8 cellular contexts compared by ENCODE assay signal in the genomic region with DNA sequence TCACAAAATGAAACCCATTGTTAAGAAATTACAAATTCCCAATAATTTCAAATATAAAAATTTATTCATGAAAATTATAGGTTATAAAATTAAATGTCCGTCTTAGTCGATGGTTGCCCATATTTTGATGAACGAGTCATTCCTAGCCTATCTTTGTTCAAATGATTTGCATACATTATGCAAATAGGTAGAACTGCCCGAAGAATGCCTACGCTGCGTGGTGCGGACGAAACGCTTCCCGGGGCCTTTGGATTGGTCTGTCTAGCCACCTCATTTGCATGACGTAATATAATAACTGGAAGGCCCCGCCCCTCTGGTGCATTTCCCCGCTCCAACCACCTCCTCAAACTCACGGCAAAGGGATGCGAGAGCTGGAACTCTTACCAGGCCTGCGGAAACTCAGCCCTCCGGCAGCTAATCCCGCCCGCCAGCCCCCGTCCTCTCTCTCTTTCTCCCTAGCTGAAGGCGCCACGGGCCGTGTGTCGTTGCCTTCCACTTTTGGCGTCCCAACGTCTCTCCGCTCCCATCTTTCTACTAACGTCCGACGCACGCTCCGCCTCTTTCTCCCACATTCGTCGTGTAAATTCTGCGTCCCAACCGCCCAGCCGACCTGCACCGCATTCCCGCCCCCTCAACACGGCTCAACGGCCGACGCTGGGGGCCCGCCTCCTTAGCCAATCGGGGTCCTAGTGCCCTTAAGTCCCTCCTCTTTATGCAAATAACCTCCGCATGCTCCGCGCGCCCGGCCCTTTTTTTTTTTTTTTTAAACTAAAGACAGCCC. TPM values are rescaled to one million over a fixed set of nuclear protein-coding genes. Genes with fewer than 3 reads are reported as not detected.
A peak's percentile ranks its signal among the peaks of the same experiment; 100 is the strongest.
DNase-seq lines count a peak whose midpoint lies in the region; ATAC-seq and TF ChIP-seq lines count a peak whose summit lies in the region.

No MANE protein-coding gene starts in this region.

- H3K4me1 Mint-ChIP-seq in activated naive CD8-positive, alpha-beta T cell treated with anti-CD3 and anti-CD28 coated beads, Interleukin-2, amount 10 ng/mL, durations not matched to agents 7 days and 5 days = peaks cover 40% of the 10 kb centered on the region

- DNase-seq in GM12864 (ENCODE audit: low read depth) (peak; percentile 97), NCI-H1105 treated with DMSO at 0.1 percent for 48 hours (lab: John Stamatoyannopoulos, UW) (peak; percentile 99), SKM-1 treated with dmso at 0.1 percent for 144 hours (lab: John Stamatoyannopoulos, UW; ENCODE audit: unreplicated experiment) (peak; percentile 98), head of caudate nucleus (peak; percentile 90 to 99 (median 97)), osteoblast (ENCODE audit: insufficient read length, low spot score, missing footprints) (peak; percentile 98), thoracic aorta (ENCODE audit: low spot score) (peak; percentile 95)
- peak; percentile 94 for DNase-seq in activated naive CD8-positive, alpha-beta T cell treated with anti-CD3 and anti-CD28 coated beads, Interleukin-2, amount 10 ng/mL, durations not matched to agents 7 days and 5 days

- H3K4me3 ChIP-seq in GM12864 (ENCODE audit: low read depth, low read length) (peak overlapping the region; percentile 85), osteoblast (ENCODE audit: insufficient read depth, low read length) (peak overlapping the region; percentile 99), thoracic aorta (peak overlapping the region; percentile 96)

- H3K9me3 Mint-ChIP-seq in activated naive CD8-positive, alpha-beta T cell treated with anti-CD3 and anti-CD28 coated beads, Interleukin-2, amount 10 ng/mL, durations not matched to agents 7 days and 5 days = no peaks in the 10 kb centered on the region

- ATAC-seq in HG02678 (IDR thresholded peaks at IDR 0.05; ENCODE audit: unreplicated experiment) (peak; percentile 86), thoracic aorta (ENCODE audit: insufficient number of reproducible peaks, low FRiP score, low read depth) (peak; percentile 92)
- peak; percentile 88 for ATAC-seq in activated naive CD8-positive, alpha-beta T cell treated with anti-CD3 and anti-CD28 coated beads, Interleukin-2, amount 10 ng/mL, durations not matched to agents 7 days and 5 days (ENCODE audit: low read depth)

- H3K27ac ChIP-seq in osteoblast (ENCODE audit: low read depth, low read length) (peak overlapping the region; percentile 99), thoracic aorta (peak overlapping the region; percentile 96 to 97)

- no peaks in the 10 kb centered on the region for H3K27me3 Mint-ChIP-seq in activated naive CD8-positive, alpha-beta T cell treated with anti-CD3 and anti-CD28 coated beads, Interleukin-2, amount 10 ng/mL, durations not matched to agents 7 days and 5 days

- peaks cover 43% of the 10 kb centered on the region for H3K79me2 ChIP-seq in osteoblast (ENCODE audit: insufficient read depth, low read length)

- no peak for TF ChIP-seq CTCF in GM12864 (IDR thresholded peaks at IDR 0.05; ENCODE audit: low read depth, low read length, missing control alignments)
- TF ChIP-seq CTCF in osteoblast (IDR thresholded peaks at IDR 0.05; ENCODE audit: extremely low read depth, low read depth, low read length) = no peak
- no peak for TF ChIP-seq CTCF in thoracic aorta (IDR thresholded peaks at IDR 0.05)

- intact Hi-C loops in head of caudate nucleus (cut with DNase I) = loop anchor here (5.0 kb wide), 2 partner anchors 47 to 78 kb away; a partner anchor contains a TSS

- H2AFZ ChIP-seq in osteoblast (ENCODE audit: low read length) = peak overlapping the region; percentile 96

- no peaks in the 10 kb centered on the region for H3K9me3 ChIP-seq in osteoblast (ENCODE audit: low read depth, low read length)
- no peaks in the 10 kb centered on the region for H3K9me3 ChIP-seq in thoracic aorta

- peaks cover 22% of the 10 kb centered on the region for H3K36me3 Mint-ChIP-seq in activated naive CD8-positive, alpha-beta T cell treated with anti-CD3 and anti-CD28 coated beads, Interleukin-2, amount 10 ng/mL, durations not matched to agents 7 days and 5 days

- H3K27ac Mint-ChIP-seq in activated naive CD8-positive, alpha-beta T cell treated with anti-CD3 and anti-CD28 coated beads, Interleukin-2, amount 10 ng/mL, durations not matched to agents 7 days and 5 days = peak overlapping the region; percentile 96

- peak overlapping the region; percentile 91 for H3K4me3 Mint-ChIP-seq in activated naive CD8-positive, alpha-beta T cell treated with anti-CD3 and anti-CD28 coated beads, Interleukin-2, amount 10 ng/mL, durations not matched to agents 7 days and 5 days

- H3K4me1 ChIP-seq in osteoblast (ENCODE audit: insufficient read depth, low read length) (peaks cover 18% of the 10 kb centered on the region), thoracic aorta (ENCODE audit: control insufficient read depth in 1 of 2, low read depth in 2 of 2) (peaks cover 6 to 20% of the 10 kb centered on the region in 2 donors)

- peaks cover 27% of the 10 kb centered on the region for H3K36me3 ChIP-seq in osteoblast (ENCODE audit: insufficient read depth, low read length)
- peaks cover 15% of the 10 kb centered on the region for H3K36me3 ChIP-seq in thoracic aorta

- POLR2A ChIA-PET in activated naive CD8-positive, alpha-beta T cell treated with anti-CD3 and anti-CD28 coated beads, Interleukin-2, amount 10 ng/mL, durations not matched to agents 7 days and 5 days (lab: Charles Lee) = interaction anchor here (0.6 to 4.0 kb wide), 18 partner anchors 14 to 576 kb away, joined by 3 to 34 read pairs (median 3); a partner anchor contains a TSS

- H3K27me3 ChIP-seq in osteoblast (ENCODE audit: insufficient read depth, low read length) (no peaks in the 10 kb centered on the region), thoracic aorta (replicated peaks; ENCODE audit: insufficient read depth) (no peaks in the 10 kb centered on the region)

- H3K4me2 ChIP-seq in osteoblast (ENCODE audit: insufficient read depth, low read length) = peak overlapping the region; percentile 89

- peaks cover 34% of the 10 kb centered on the region for H4K20me1 ChIP-seq in osteoblast (ENCODE audit: insufficient read depth, low read length)

RNA-seq across cellular contexts. Expression of a gene that starts 0.5 kb away (rescaled TPM):
- 100 to 1,000 TPM; 257 to 278 TPM for total RNA-seq in activated naive CD8-positive, alpha-beta T cell treated with anti-CD3 and anti-CD28 coated beads, Interleukin-2, amount 10 ng/mL, durations not matched to agents 7 days and 5 days
- 49.2 and 52.2 TPM in 2 replicates for total RNA-seq in osteoblast
- total RNA-seq in thoracic aorta = 100 to 1,000 TPM in 1 of 2 donors, 10 to 100 TPM in 1; 94.2 to 130 TPM

RNA-seq across cellular contexts. Expression of a gene that starts 5.0 kb away (rescaled TPM):
- total RNA-seq in activated naive CD8-positive, alpha-beta T cell treated with anti-CD3 and anti-CD28 coated beads, Interleukin-2, amount 10 ng/mL, durations not matched to agents 7 days and 5 days = 100 to 1,000 TPM; 117 to 118 TPM
- total RNA-seq in osteoblast (0.36 TPM in 1 of 2 replicates, not detected in the other), thoracic aorta (10 to 100 TPM; 21.5 to 39.6 TPM)

RNA-seq across cellular contexts. Expression of a gene that starts 27.2 kb away (rescaled TPM):
- total RNA-seq in activated naive CD8-positive, alpha-beta T cell treated with anti-CD3 and anti-CD28 coated beads, Interleukin-2, amount 10 ng/mL, durations not matched to agents 7 days and 5 days = 10 to 100 TPM; 69.7 to 70.0 TPM
- total RNA-seq in osteoblast = not detected in 2 replicates
- not detected for total RNA-seq in thoracic aorta

RNA-seq across cellular contexts. Expression of a gene that starts 32.5 kb away (rescaled TPM):
- 100 to 1,000 TPM; 242 to 251 TPM for total RNA-seq in activated naive CD8-positive, alpha-beta T cell treated with anti-CD3 and anti-CD28 coated beads, Interleukin-2, amount 10 ng/mL, durations not matched to agents 7 days and 5 days
- total RNA-seq in osteoblast = 175 and 183 TPM in 2 replicates
- 100 to 1,000 TPM; 154 to 182 TPM for total RNA-seq in thoracic aorta

RNA-seq across cellular contexts. Expression of a gene that starts 33.9 kb away (rescaled TPM):
- 100 to 1,000 TPM in 1 of 2 experiments, 10 to 100 TPM in 1; 91.8 to 105 TPM for total RNA-seq in activated naive CD8-positive, alpha-beta T cell treated with anti-CD3 and anti-CD28 coated beads, Interleukin-2, amount 10 ng/mL, durations not matched to agents 7 days and 5 days
- total RNA-seq in osteoblast (0.29 TPM in 1 of 2 replicates, not detected in the other), thoracic aorta (10 to 100 TPM in 1 of 2 donors, 1 to 10 TPM in 1; 4.9 to 37.9 TPM)

Comparison
In these comparisons a context has a peak if more than half of its experiments do, and no peak if none do; other contexts are left out.
1. Peak in every context shown above with its lines: DNase-seq, ATAC-seq, H3K4me3 ChIP-seq and H3K27ac ChIP-seq.
2. RNA of a gene that starts 5.0 kb away (total RNA-seq): 117 to 118 TPM in activated naive CD8-positive, alpha-beta T cell treated with anti-CD3 and anti-CD28 coated beads, Interleukin-2, amount 10 ng/mL, durations not matched to agents 7 days and 5 days and 21.5 to 39.6 TPM in thoracic aorta; 0.36 TPM in osteoblast; every median in the first group is over 10 times any median in the second.
3. RNA of a gene that starts 27.2 kb away (total RNA-seq): 69.7 to 70.0 TPM in activated naive CD8-positive, alpha-beta T cell treated with anti-CD3 and anti-CD28 coated beads, Interleukin-2, amount 10 ng/mL, durations not matched to agents 7 days and 5 days; not detected in osteoblast and not detected in thoracic aorta; every median in the first group is over 10 times any median in the second.